In genomic region chr19:16326401-16327130, GRCh38 we compare ENCODE assay signal across 8 cellular contexts. TPM values are rescaled to one million over a fixed set of nuclear protein-coding genes. Genes with fewer than 3 reads are reported as not detected.
DNase-seq lines count a peak whose midpoint lies in the region; ATAC-seq and TF ChIP-seq lines count a peak whose summit lies in the region.

No MANE protein-coding gene starts in this region.

- H3K4me3 ChIP-seq in AG09309 (ENCODE audit: control insufficient read depth, low read depth, low read length) (peak overlapping the region; percentile 89), OCI-LY7 (ENCODE audit: low read depth, low read length, poor library complexity, severe bottlenecking) (peak overlapping the region; percentile 65), cardiac fibroblast (replicated peaks in 1 of 2; ENCODE audit: low read depth in 2 of 2, low read length in 2 of 2) (peak overlapping the region; percentile 82 to 88), mucosa of descending colon (no peak overlapping the region), urinary bladder (ENCODE audit: low read depth, low read length) (peak overlapping the region; percentile 85)

- H3K27ac ChIP-seq in OCI-LY7 (ENCODE audit: low read depth, low read length, poor library complexity, severe bottlenecking) (peak overlapping the region; percentile 69), urinary bladder (ENCODE audit: low read depth) (peak overlapping the region; percentile 61)

- no peaks in the 10 kb centered on the region for H3K9me3 ChIP-seq in OCI-LY7 (ENCODE audit: low read length)
- no peaks in the 10 kb centered on the region for H3K9me3 ChIP-seq in mucosa of descending colon

- TF ChIP-seq CTCF in AG09309 (IDR thresholded peaks at IDR 0.05; ENCODE audit: control insufficient read depth, insufficient read depth, low read depth, low read length, missing control alignments): no peak
- no peak for TF ChIP-seq CTCF in OCI-LY7 (conservative IDR thresholded peaks at IDR 0.05; ENCODE audit: low read length)
- TF ChIP-seq CTCF in cardiac fibroblast (IDR thresholded peaks at IDR 0.05; ENCODE audit: low read depth, low read length): no peak
- TF ChIP-seq CTCF in mucosa of descending colon (IDR thresholded peaks at IDR 0.05): no peak

- H3K4me2 ChIP-seq in OCI-LY7 (ENCODE audit: low read length): peak overlapping the region; percentile 82

- H3K4me1 ChIP-seq in OCI-LY7 (ENCODE audit: insufficient read depth, low read length, poor library complexity, severe bottlenecking) (peaks cover 78% of the 10 kb centered on the region), mucosa of descending colon (ENCODE audit: low read depth) (peaks cover 20% of the 10 kb centered on the region), urinary bladder (ENCODE audit: insufficient read depth) (no peaks in the 10 kb centered on the region)

- DNase-seq in AG09309 (ENCODE audit: low read depth) (no peak), OCI-LY7 (ENCODE audit: low spot score) (peak; percentile 57), cardiac fibroblast (ENCODE audit: low read depth in 2 of 2) (peak; percentile 45 to 62), mucosa of descending colon (peak in 2 of 3 donors; percentile 41 to 68), mesenteric fat pad (ENCODE audit: low spot score) (no peak), ecto neural progenitor cell (ENCODE audit: low spot score) (no peak), NCI-H2171 treated with DMSO at 0.1 percent for 48 hours (lab: John Stamatoyannopoulos, UW) (no peak)

- peak overlapping the region; percentile 8; the same call in 1 of the 2 replicates for H2AFZ ChIP-seq in OCI-LY7 (ENCODE audit: low read length)

- no peaks in the 10 kb centered on the region for H3K79me2 ChIP-seq in OCI-LY7 (ENCODE audit: insufficient read depth, low read depth, low read length)

- CTCF ChIA-PET in OCI-LY7 (lab: Charles Lee; ENCODE audit: unreplicated experiment): interaction anchor here (1.4 kb wide), 1 partner anchor 16 kb away, joined by 5 read pairs; no protein-coding TSS in a partner anchor

- no peak for ATAC-seq in mucosa of descending colon

- H3K36me3 ChIP-seq in OCI-LY7 (ENCODE audit: insufficient read depth, low read length): no peaks in the 10 kb centered on the region
- H3K36me3 ChIP-seq in mucosa of descending colon (ENCODE audit: low read depth): no peaks in the 10 kb centered on the region
- no peaks in the 10 kb centered on the region for H3K36me3 ChIP-seq in urinary bladder (ENCODE audit: insufficient read depth)

- BruUV-seq in OCI-LY7 (replicated peaks; lab: Mats Ljungman, UMichigan): no TSS peak

- H3K9me2 ChIP-seq in OCI-LY7 (ENCODE audit: insufficient read depth, low read length): no peaks in the 10 kb centered on the region

- POLR2A ChIA-PET in OCI-LY7 (lab: Charles Lee): interaction anchor here (2.6 kb wide), 1 partner anchor 56 kb away, joined by 12 read pairs; no protein-coding TSS in a partner anchor

- 49% methylated on average over 55 of the region's 55 CpGs for WGBS in urinary bladder

- H4K20me1 ChIP-seq in OCI-LY7 (ENCODE audit: insufficient read depth, low read length): no peaks in the 10 kb centered on the region

- intact Hi-C loops in OCI-LY7 (cut with micrococcal nuclease; ENCODE audit: unreplicated experiment): loop anchor here (1.0 to 2.0 kb wide), 2 partner anchors 45 to 66 kb away; no protein-coding TSS in a partner anchor
- intact Hi-C loops in mucosa of descending colon (cut with DNase I, micrococcal nuclease): no loop called here

RNA-seq across cellular contexts. Expression of gene KLF2, which starts 1.9 kb away (rescaled TPM):
- 4.5 and 8.6 TPM in 2 replicates for total RNA-seq in OCI-LY7 (2014; rRNA removed; shearing (Covaris generic))
- total RNA-seq in OCI-LY7 (2022): 6.2 and 8.2 TPM in 2 replicates
- total RNA-seq in mucosa of descending colon: 10 to 100 TPM in 2 of 3 donors, 1 to 10 TPM in 1; 8.1 to 29.5 (median 23.4) TPM
- 14.2 TPM for total RNA-seq in urinary bladder
- 155 TPM for polyA plus RNA-seq in urinary bladder
- total RNA-seq in mesenteric fat pad: 228 TPM

Comparison
In these comparisons a context has a peak if more than half of its experiments do, and no peak if none do; other contexts are left out.
1. DNase-seq: peak in OCI-LY7 (single experiment), cardiac fibroblast (2 of 2) and mucosa of descending colon (2 of 3); none in AG09309 (single experiment), mesenteric fat pad (single experiment), ecto neural progenitor cell (single experiment) and NCI-H2171 treated with DMSO at 0.1 percent for 48 hours (single experiment).